ENCODE assay signal across 11 cellular contexts in the genomic region with DNA sequence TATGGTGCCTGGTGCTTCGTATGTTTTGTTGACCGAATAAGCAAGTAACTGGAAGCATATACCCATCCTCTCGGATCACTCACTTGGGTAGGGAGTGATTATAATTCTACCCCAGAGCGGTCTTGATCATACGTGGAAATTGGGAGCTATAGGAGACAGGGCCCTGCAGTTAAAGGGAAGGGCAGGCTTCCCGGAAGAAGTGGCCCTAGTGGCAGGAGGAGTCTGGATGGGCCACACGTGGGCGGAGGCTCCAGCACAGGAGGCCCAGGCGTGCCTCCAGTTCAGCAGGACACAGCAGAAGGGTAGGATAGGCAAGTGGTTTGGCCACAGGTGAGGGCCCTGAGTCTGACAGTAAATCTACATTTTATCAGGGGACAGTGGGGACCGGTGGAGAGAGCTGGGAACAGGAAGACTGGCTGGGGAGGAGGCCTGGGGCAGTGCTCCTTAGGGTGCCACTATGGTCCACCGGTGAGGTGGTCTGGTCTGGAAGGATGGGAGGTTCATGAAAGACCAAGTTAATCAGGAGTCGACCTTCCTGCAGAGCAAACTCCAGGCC. TPM values are rescaled to one million over a fixed set of nuclear protein-coding genes. Genes with fewer than 3 reads are reported as not detected.
A peak's percentile ranks its signal among the peaks of the same experiment; 100 is the strongest.
DNase-seq lines count a peak whose midpoint lies in the region; ATAC-seq and TF ChIP-seq lines count a peak whose summit lies in the region.
"Had no signal": no experiment of that assay in that cellular context is flagged by ENCODE, and none has a peak within 500 bp of the region (broad histone marks: within the 10 kb centered on the region; RNA-seq: fewer than 3 reads in every experiment).

No MANE protein-coding gene starts in this region.

- CTCF ChIA-PET in HEK293 (lab: Yijun Ruan, JAX) = interaction anchor here (2.1 kb wide), 1 partner anchor 22 kb away, joined by 12 read pairs; no protein-coding TSS in a partner anchor

- H3K9me3 ChIP-seq in HEK293 (ENCODE audit: control insufficient read depth, insufficient read depth, low read depth, low read length) = no peaks in the 10 kb centered on the region
- H3K9me3 ChIP-seq in colonic mucosa = no peaks in the 10 kb centered on the region
- H3K9me3 ChIP-seq in neutrophil = no peaks in the 10 kb centered on the region
- H3K9me3 ChIP-seq: SJCRH30 had no signal

- POLR2A ChIA-PET in HEK293 (lab: Yijun Ruan, JAX) = interaction anchor here (1.0 to 3.3 kb wide), 7 partner anchors 9 to 244 kb away, joined by 3 to 30 read pairs (median 6); no protein-coding TSS in a partner anchor

- H3K4me3 ChIP-seq in HEK293 (ENCODE audit: low read depth, low read length) = no peak overlapping the region
- no peak overlapping the region for H3K4me3 ChIP-seq in colonic mucosa
- peak overlapping the region in 1 of 2 experiments; percentile 78 for H3K4me3 ChIP-seq in neutrophil (ENCODE audit: low read depth in 1 of 2, low read length in 1 of 2)

- H3K4me1 ChIP-seq in HEK293 (ENCODE audit: control insufficient read depth, insufficient read depth, low read length) = peaks cover 4% of the 10 kb centered on the region; the same call in 1 of the 2 replicates
- H3K4me1 ChIP-seq in colonic mucosa = peaks cover 5% of the 10 kb centered on the region
- H3K4me1 ChIP-seq in neutrophil (ENCODE audit: control insufficient read depth in 1 of 2, insufficient read depth in 1 of 2, low read depth in 1 of 2, low read length in 1 of 2) = peaks cover 17 to 26% of the 10 kb centered on the region in 2 experiments
- H3K4me1 ChIP-seq: SJCRH30 had no signal

- H3K27ac ChIP-seq in C4-2B (peak overlapping the region; percentile 96; the same call in 1 of the 2 replicates), HEK293 (ENCODE audit: extremely low read depth, low read depth, low read length) (no peak overlapping the region), colonic mucosa (peak overlapping the region; percentile 98), neutrophil (peak overlapping the region; percentile 96)
- H3K27ac ChIP-seq: SJCRH30 had no signal

- H3K27me3 ChIP-seq in colonic mucosa (no peaks in the 10 kb centered on the region), neutrophil (no peaks in the 10 kb centered on the region)
- H3K27me3 ChIP-seq: SJCRH30 had no signal

- intact Hi-C loops in colonic mucosa (cut with DNase I) = no loop called here

- TF ChIP-seq CTCF in C4-2B (conservative IDR thresholded peaks at IDR 0.05) (no peak), HEK293 (tag by site-specific recombination; IDR thresholded peaks at IDR 0.05) (no peak), colonic mucosa (IDR thresholded peaks at IDR 0.05) (no peak), neutrophil (IDR thresholded peaks at IDR 0.05) (no peak)

- peak overlapping the region in 1 of 2 donors; percentile 85 for H3K9ac ChIP-seq in colonic mucosa (ENCODE audit: low read depth in 2 of 2, low read length in 2 of 2)

- H3K36me3 ChIP-seq in HEK293 (ENCODE audit: control insufficient read depth in 2 of 2, insufficient read depth in 1 of 2, low read length in 2 of 2) = no peaks in the 10 kb centered on the region
- no peaks in the 10 kb centered on the region for H3K36me3 ChIP-seq in colonic mucosa
- H3K36me3 ChIP-seq in neutrophil = no peaks in the 10 kb centered on the region
- H3K36me3 ChIP-seq: SJCRH30 had no signal

- DNase-seq in colonic mucosa (peak; percentile 32), DMS114 treated with DMSO at 0.1 percent for 48 hours (lab: John Stamatoyannopoulos, UW; ENCODE audit: unreplicated experiment) (no peak)
- no peak for DNase-seq in stimulated activated CD4-positive, alpha-beta T cell treated with anti-CD3 and anti-CD28 coated beads, Interleukin-4, amount 100 ng/mL, for 4 hours
- DNase-seq: KG1; SJCRH30; stimulated activated naive CD8-positive, alpha-beta T cell treated with anti-CD3 and anti-CD28 coated beads, Interleukin-15, amount 100 ng/mL, for 72 hours had no signal

- ATAC-seq in GM21619 (IDR thresholded peaks at IDR 0.05; ENCODE audit: unreplicated experiment) (no peak), GM19351 (IDR thresholded peaks at IDR 0.05; ENCODE audit: unreplicated experiment) (no peak)

TF ChIP-seq in HEK293, 187 proteins besides CTCF, POLR2A, EP300 and RAD21:
- TF ChIP-seq, protein P1, sequence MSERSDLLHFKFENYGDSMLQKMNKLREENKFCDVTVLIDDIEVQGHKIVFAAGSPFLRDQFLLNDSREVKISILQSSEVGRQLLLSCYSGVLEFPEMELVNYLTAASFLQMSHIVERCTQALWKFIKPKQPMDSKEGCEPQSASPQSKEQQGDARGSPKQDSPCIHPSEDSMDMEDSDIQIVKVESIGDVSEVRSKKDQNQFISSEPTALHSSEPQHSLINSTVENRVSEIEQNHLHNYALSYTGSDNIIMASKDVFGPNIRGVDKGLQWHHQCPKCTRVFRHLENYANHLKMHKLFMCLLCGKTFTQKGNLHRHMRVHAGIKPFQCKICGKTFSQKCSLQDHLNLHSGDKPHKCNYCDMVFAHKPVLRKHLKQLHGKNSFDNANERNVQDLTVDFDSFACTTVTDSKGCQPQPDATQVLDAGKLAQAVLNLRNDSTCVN (tag by site-specific recombination; optimal IDR thresholded peaks at IDR 0.05) = no peak
- TF ChIP-seq ZFHX2 (tag by site-specific recombination; conservative IDR thresholded peaks at IDR 0.05) = peak; percentile 56

RNA-seq across cellular contexts. Expression of a gene that starts 23.5 kb away (rescaled TPM):
- total RNA-seq in colonic mucosa = 10 to 100 TPM; 73.2 to 90.4 TPM

RNA-seq across cellular contexts. Expression of a gene that starts 56.0 kb away (rescaled TPM):
- total RNA-seq in colonic mucosa = 10 to 100 TPM; 37.0 to 54.3 TPM
- total RNA-seq: SJCRH30 had no signal
